8 cellular contexts compared by ENCODE assay signal in the genomic region with DNA sequence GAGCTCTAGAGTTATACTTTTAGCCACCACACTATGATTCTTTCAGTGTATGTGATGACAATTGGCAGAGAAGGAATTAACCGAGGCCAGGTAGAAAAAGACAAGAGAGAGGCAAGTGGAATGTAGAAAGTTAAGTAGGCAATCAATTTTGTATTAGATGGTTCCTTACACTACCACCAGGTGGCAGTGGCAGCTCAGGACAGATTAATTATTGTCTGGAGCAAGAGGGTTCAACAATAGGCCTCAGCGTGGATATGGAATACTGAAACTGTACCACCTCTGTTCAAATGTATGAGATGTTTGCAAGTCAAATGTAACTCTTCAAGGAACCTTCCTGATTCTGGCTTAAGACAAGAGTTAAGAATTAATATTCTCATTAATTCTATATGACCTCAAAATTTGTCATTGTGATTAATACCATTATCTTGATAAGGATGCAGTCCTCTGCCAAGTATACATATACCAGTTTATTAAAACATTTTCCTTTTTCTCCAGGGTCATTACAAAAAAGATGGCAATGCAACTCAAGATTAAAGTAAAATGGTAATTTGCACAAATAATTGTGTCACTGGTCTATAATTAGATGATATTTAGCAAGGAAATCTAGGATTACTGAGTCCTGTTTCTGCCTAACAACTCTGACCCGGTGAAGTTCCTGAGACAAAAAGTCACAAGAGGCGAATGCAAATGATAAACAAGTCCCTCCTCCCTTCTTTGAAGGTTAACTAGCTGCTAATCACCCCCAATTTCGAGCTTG.
DNase-seq lines count a peak whose midpoint lies in the region; ATAC-seq and TF ChIP-seq lines count a peak whose summit lies in the region.

No MANE protein-coding gene starts in this region.

- H3K4me1 Mint-ChIP-seq in Calu3 (ENCODE audit: low read depth, unreplicated experiment) = peaks cover 18% of the 10 kb centered on the region
- no peaks in the 10 kb centered on the region for H3K4me1 Mint-ChIP-seq in T-cell

- no peak overlapping the region for H3K27ac ChIP-seq in breast epithelium

- peak; percentile 82 for TF ChIP-seq CTCF in Calu3 (IDR thresholded peaks at IDR 0.05; ENCODE audit: unreplicated experiment)
- peak in 2 of 3 donors; percentile 41 to 46 for TF ChIP-seq CTCF in breast epithelium (IDR thresholded peaks at IDR 0.05)

- H3K9me3 ChIP-seq in breast epithelium = no peaks in the 10 kb centered on the region

- no peaks in the 10 kb centered on the region for H3K36me3 ChIP-seq in breast epithelium

- ATAC-seq in GM18907 (IDR thresholded peaks at IDR 0.05; ENCODE audit: unreplicated experiment) (peak; percentile 83), HG03095 (IDR thresholded peaks at IDR 0.05; ENCODE audit: unreplicated experiment) (peak; percentile 63), left lobe of liver (peak; percentile 95), T-cell (replicated peaks in 1 of 4) (no peak)

- H3K27ac Mint-ChIP-seq in Calu3 (ENCODE audit: unreplicated experiment) = no peak overlapping the region
- H3K27ac Mint-ChIP-seq in T-cell = no peak overlapping the region

- POLR2A ChIA-PET in T-cell (lab: Charles Lee) = no interaction called here

- CTCF ChIA-PET in Calu3 (lab: Charles Lee) (interaction anchor here (0.7 to 2.4 kb wide), 6 partner anchors 18 to 337 kb away, joined by 3 to 17 read pairs (median 5); a partner anchor contains a TSS), T-cell (lab: Charles Lee) (no interaction called here)

- H3K27me3 Mint-ChIP-seq in Calu3 (ENCODE audit: unreplicated experiment) = no peaks in the 10 kb centered on the region
- no peaks in the 10 kb centered on the region for H3K27me3 Mint-ChIP-seq in T-cell

- H3K9me3 Mint-ChIP-seq in Calu3 (ENCODE audit: low read depth, unreplicated experiment) = no peaks in the 10 kb centered on the region
- H3K9me3 Mint-ChIP-seq in T-cell = peaks cover 4 to 6% (median 5%) of the 10 kb centered on the region in 3 donors

- BruUV-seq in Calu3 (replicated peaks; lab: Mats Ljungman, UMichigan) = no TSS peak

- H3K4me3 ChIP-seq in breast epithelium = no peak overlapping the region

- DNase-seq in Calu3 (peak; percentile 67), NCI-H82 (lab: John Stamatoyannopoulos, UW) (peak; percentile 57), breast epithelium (ENCODE audit: low spot score in 2 of 2) (no peak), left lobe of liver (ENCODE audit: low spot score) (peak; percentile 50), T-cell (no peak), cerebellar nuclear complex (lab: John Stamatoyannopoulos, UW) (no peak)

- no peaks in the 10 kb centered on the region for H3K27me3 ChIP-seq in breast epithelium

- H3K36me3 Mint-ChIP-seq in Calu3 (ENCODE audit: insufficient read depth, unreplicated experiment) (no peaks in the 10 kb centered on the region), T-cell (no peaks in the 10 kb centered on the region)

- TF ChIP-seq POLR2A in breast epithelium (IDR thresholded peaks at IDR 0.05) = no peak

- H3K4me1 ChIP-seq in breast epithelium = no peaks in the 10 kb centered on the region

- H3K4me3 Mint-ChIP-seq in Calu3 (ENCODE audit: low read depth, unreplicated experiment) = no peak overlapping the region
- H3K4me3 Mint-ChIP-seq in T-cell = no peak overlapping the region

- intact Hi-C loops in Calu3 (cut with micrococcal nuclease; ENCODE audit: unreplicated experiment) (loop anchor here (1.0 kb wide), 2 partner anchors 84 to 135 kb away; no protein-coding TSS in a partner anchor), breast epithelium (cut with DNase I; ENCODE audit: low total_unique reads) (no loop called here)

Comparison
In these comparisons a context has a peak if more than half of its experiments do, and no peak if none do; other contexts are left out.
1. DNase-seq: peak in Calu3 (single experiment), NCI-H82 (single experiment) and left lobe of liver (single experiment); none in breast epithelium (0 of 2), T-cell (0 of 34) and cerebellar nuclear complex (0 of 2).
2. ATAC-seq: peak in GM18907 (single experiment), HG03095 (single experiment) and left lobe of liver (single experiment); none in T-cell (0 of 4).